In the genomic region with DNA sequence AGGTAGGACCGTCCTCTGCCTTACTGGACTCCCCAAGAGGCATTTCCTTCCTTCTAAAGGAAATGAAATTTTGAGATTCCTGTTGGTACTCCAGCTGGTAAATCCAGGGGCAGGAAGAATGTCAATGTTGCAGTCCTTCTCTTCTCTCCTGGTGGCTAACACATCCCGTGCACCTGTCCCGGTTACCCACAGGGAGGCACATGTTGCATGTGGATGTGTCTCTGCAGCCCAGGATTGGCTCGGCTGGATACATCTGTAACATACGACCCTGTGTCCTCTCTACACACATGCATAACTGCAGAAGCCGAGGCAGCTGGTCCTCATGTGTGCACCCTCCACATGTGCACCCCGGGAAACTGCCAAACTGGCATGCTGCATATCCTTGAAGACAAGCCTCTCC, we compare ENCODE assay signal across 3 cellular contexts.
TF ChIP-seq lines count a peak whose summit lies in the region.

No MANE protein-coding gene starts in this region.

TF ChIP-seq in SK-N-SH, 30 proteins besides CTCF, POLR2A, EP300 and RAD21:
- TF ChIP-seq, protein P1, sequence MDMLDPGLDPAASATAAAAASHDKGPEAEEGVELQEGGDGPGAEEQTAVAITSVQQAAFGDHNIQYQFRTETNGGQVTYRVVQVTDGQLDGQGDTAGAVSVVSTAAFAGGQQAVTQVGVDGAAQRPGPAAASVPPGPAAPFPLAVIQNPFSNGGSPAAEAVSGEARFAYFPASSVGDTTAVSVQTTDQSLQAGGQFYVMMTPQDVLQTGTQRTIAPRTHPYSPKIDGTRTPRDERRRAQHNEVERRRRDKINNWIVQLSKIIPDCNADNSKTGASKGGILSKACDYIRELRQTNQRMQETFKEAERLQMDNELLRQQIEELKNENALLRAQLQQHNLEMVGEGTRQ (IDR thresholded peaks at IDR 0.05; ENCODE audit: borderline replicate concordance, low read depth, low read length): no peak
- TF ChIP-seq SMC3 (IDR thresholded peaks at IDR 0.05; ENCODE audit: low read depth, low read length): peak; percentile 7; the same call in 1 of the 2 replicates

TF ChIP-seq in SK-N-SH treated with all-trans-retinoic acid at 6 μM for 48 hours, 23 proteins besides CTCF, POLR2A, EP300 and RAD21 (continued from another document):
- TF ChIP-seq, protein P2, sequence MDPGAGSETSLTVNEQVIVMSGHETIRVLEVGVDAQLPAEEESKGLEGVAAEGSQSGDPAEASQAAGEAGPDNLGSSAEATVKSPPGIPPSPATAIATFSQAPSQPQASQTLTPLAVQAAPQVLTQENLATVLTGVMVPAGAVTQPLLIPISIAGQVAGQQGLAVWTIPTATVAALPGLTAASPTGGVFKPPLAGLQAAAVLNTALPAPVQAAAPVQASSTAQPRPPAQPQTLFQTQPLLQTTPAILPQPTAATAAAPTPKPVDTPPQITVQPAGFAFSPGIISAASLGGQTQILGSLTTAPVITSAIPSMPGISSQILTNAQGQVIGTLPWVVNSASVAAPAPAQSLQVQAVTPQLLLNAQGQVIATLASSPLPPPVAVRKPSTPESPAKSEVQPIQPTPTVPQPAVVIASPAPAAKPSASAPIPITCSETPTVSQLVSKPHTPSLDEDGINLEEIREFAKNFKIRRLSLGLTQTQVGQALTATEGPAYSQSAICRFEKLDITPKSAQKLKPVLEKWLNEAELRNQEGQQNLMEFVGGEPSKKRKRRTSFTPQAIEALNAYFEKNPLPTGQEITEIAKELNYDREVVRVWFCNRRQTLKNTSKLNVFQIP (CRISPR knock-in tag; IDR thresholded peaks at IDR 0.05; ENCODE audit: borderline replicate concordance, low read depth): no peak
- TF ChIP-seq ISL1 (CRISPR knock-in tag; IDR thresholded peaks at IDR 0.05) (no peak), ZFP3 (CRISPR knock-in tag; IDR thresholded peaks at IDR 0.05) (no peak), BACH2 (CRISPR knock-in tag; IDR thresholded peaks at IDR 0.05; ENCODE audit: borderline replicate concordance) (no peak), ZNF70 (CRISPR knock-in tag; IDR thresholded peaks at IDR 0.05) (no peak), ZNF565 (CRISPR knock-in tag; conservative IDR thresholded peaks at IDR 0.05; ENCODE audit: low read depth) (no peak), SNAI2 (CRISPR knock-in tag; IDR thresholded peaks at IDR 0.05) (no peak), ZFP30 (CRISPR knock-in tag; IDR thresholded peaks at IDR 0.05) (no peak), ZNF8 (CRISPR knock-in tag; IDR thresholded peaks at IDR 0.05) (no peak)
- TF ChIP-seq, protein P3, sequence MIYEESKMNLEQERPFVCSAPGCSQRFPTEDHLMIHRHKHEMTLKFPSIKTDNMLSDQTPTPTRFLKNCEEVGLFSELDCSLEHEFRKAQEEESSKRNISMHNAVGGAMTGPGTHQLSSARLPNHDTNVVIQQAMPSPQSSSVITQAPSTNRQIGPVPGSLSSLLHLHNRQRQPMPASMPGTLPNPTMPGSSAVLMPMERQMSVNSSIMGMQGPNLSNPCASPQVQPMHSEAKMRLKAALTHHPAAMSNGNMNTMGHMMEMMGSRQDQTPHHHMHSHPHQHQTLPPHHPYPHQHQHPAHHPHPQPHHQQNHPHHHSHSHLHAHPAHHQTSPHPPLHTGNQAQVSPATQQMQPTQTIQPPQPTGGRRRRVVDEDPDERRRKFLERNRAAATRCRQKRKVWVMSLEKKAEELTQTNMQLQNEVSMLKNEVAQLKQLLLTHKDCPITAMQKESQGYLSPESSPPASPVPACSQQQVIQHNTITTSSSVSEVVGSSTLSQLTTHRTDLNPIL (CRISPR knock-in tag; IDR thresholded peaks at IDR 0.05; ENCODE audit: low read depth): no peak

TF ChIP-seq in HCT116, 20 proteins besides CTCF, POLR2A, EP300 and RAD21:
- TF ChIP-seq EZH2 (IDR thresholded peaks at IDR 0.05) (no peak), SP1 (IDR thresholded peaks at IDR 0.05; ENCODE audit: low read depth) (no peak), ELF1 (IDR thresholded peaks at IDR 0.05; ENCODE audit: borderline replicate concordance, low read depth) (no peak), SRF (IDR thresholded peaks at IDR 0.05; ENCODE audit: low read depth) (no peak), SIN3A (IDR thresholded peaks at IDR 0.05; ENCODE audit: low read depth) (no peak), POLR2AphosphoS5 (IDR thresholded peaks at IDR 0.05; ENCODE audit: low read depth, low read length) (no peak), FOSL1 (IDR thresholded peaks at IDR 0.05; ENCODE audit: low read depth) (no peak), JUND (IDR thresholded peaks at IDR 0.05) (no peak), ZFX (IDR thresholded peaks at IDR 0.05) (no peak), YY1 (IDR thresholded peaks at IDR 0.05; ENCODE audit: extremely low read depth, insufficient replicate concordance, low read depth, low read length) (no peak)
- TF ChIP-seq, protein P4, sequence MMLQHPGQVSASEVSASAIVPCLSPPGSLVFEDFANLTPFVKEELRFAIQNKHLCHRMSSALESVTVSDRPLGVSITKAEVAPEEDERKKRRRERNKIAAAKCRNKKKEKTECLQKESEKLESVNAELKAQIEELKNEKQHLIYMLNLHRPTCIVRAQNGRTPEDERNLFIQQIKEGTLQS (IDR thresholded peaks at IDR 0.05): no peak
- TF ChIP-seq, protein P5, sequence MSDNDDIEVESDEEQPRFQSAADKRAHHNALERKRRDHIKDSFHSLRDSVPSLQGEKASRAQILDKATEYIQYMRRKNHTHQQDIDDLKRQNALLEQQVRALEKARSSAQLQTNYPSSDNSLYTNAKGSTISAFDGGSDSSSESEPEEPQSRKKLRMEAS (IDR thresholded peaks at IDR 0.05): no peak
- TF ChIP-seq, protein P6, sequence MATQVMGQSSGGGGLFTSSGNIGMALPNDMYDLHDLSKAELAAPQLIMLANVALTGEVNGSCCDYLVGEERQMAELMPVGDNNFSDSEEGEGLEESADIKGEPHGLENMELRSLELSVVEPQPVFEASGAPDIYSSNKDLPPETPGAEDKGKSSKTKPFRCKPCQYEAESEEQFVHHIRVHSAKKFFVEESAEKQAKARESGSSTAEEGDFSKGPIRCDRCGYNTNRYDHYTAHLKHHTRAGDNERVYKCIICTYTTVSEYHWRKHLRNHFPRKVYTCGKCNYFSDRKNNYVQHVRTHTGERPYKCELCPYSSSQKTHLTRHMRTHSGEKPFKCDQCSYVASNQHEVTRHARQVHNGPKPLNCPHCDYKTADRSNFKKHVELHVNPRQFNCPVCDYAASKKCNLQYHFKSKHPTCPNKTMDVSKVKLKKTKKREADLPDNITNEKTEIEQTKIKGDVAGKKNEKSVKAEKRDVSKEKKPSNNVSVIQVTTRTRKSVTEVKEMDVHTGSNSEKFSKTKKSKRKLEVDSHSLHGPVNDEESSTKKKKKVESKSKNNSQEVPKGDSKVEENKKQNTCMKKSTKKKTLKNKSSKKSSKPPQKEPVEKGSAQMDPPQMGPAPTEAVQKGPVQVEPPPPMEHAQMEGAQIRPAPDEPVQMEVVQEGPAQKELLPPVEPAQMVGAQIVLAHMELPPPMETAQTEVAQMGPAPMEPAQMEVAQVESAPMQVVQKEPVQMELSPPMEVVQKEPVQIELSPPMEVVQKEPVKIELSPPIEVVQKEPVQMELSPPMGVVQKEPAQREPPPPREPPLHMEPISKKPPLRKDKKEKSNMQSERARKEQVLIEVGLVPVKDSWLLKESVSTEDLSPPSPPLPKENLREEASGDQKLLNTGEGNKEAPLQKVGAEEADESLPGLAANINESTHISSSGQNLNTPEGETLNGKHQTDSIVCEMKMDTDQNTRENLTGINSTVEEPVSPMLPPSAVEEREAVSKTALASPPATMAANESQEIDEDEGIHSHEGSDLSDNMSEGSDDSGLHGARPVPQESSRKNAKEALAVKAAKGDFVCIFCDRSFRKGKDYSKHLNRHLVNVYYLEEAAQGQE (IDR thresholded peaks at IDR 0.05; ENCODE audit: low read depth): no peak
